Comparison of ENCODE assay signal across 22 cellular contexts in the genomic region with DNA sequence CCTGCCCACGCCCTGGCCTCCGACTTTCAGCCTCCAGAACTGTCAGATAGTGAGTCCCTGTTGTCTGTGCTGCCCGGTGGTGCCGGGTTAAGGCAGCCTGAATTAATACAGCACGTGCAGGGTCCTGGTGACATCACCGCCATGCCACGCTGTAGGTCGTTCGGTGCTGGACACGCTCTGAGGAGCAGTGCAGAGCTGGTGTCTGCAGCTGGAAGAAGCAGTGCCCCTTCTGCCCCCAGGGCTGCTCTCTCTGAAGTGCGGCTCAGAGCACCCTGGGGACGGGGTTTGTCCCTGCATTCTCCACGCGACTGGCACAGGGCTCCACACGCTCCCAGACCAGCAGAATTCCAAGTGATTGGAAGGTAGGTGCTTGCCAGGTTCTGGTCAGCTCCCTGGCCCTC.
"Had no signal": no experiment of that assay in that cellular context is flagged by ENCODE, and none has a peak within 500 bp of the region (broad histone marks: within the 10 kb centered on the region; RNA-seq: fewer than 3 reads in every experiment).

No MANE protein-coding gene starts in this region.

- H3K27me3 Mint-ChIP-seq: activated CD8-positive, alpha-beta memory T cell treated with anti-CD3 and anti-CD28 coated beads, Interleukin-2, amount 10 ng/mL, durations not matched to agents 7 days and 5 days; activated naive CD4-positive, alpha-beta T cell treated with anti-CD3 and anti-CD28 coated beads, Interleukin-2, amount 10 ng/mL, durations not matched to agents 7 days and 5 days; activated naive CD8-positive, alpha-beta T cell treated with anti-CD3 and anti-CD28 coated beads for 36 hours; IgD-negative memory B cell had no signal

- ATAC-seq: activated CD8-positive, alpha-beta memory T cell treated with anti-CD3 and anti-CD28 coated beads, Interleukin-2, amount 10 ng/mL, durations not matched to agents 7 days and 5 days; activated CD8-positive, alpha-beta T cell treated with anti-CD3 and anti-CD28 coated beads, Interleukin-2, amount 10 ng/mL, durations not matched to agents 7 days and 5 days; activated T-cell treated with anti-CD3 and anti-CD28 coated beads, Interleukin-2, amount 50 U/mL, for 4 hours; PC-3; WTC11 had no signal

- H3K4me3 Mint-ChIP-seq: activated CD8-positive, alpha-beta memory T cell treated with anti-CD3 and anti-CD28 coated beads, Interleukin-2, amount 10 ng/mL, durations not matched to agents 7 days and 5 days; activated CD8-positive, alpha-beta T cell treated with anti-CD3 and anti-CD28 coated beads, Interleukin-2, amount 10 ng/mL, durations not matched to agents 7 days and 5 days; activated naive CD4-positive, alpha-beta T cell treated with anti-CD3 and anti-CD28 coated beads, Interleukin-2, amount 10 ng/mL, durations not matched to agents 7 days and 5 days; activated naive CD8-positive, alpha-beta T cell treated with anti-CD3 and anti-CD28 coated beads for 36 hours; activated T-cell treated with anti-CD3 and anti-CD28 coated beads, Interleukin-2, amount 50 U/mL, for 4 hours; IgD-negative memory B cell; T-helper 1 cell treated with Interleukin-12 subunit alpha and Interleukin-12 subunit beta and Interleukin-4 antibody, amounts not matched to agents 30 μg/mL and 1 μg/mL, for 36 hours; WTC11 had no signal

- H3K27ac Mint-ChIP-seq: activated CD8-positive, alpha-beta memory T cell treated with anti-CD3 and anti-CD28 coated beads, Interleukin-2, amount 10 ng/mL, durations not matched to agents 7 days and 5 days; activated CD8-positive, alpha-beta T cell treated with anti-CD3 and anti-CD28 coated beads, Interleukin-2, amount 10 ng/mL, durations not matched to agents 7 days and 5 days; activated naive CD4-positive, alpha-beta T cell treated with anti-CD3 and anti-CD28 coated beads, Interleukin-2, amount 10 ng/mL, durations not matched to agents 7 days and 5 days; activated naive CD8-positive, alpha-beta T cell treated with anti-CD3 and anti-CD28 coated beads for 36 hours; T-helper 1 cell treated with Interleukin-12 subunit alpha and Interleukin-12 subunit beta and Interleukin-4 antibody, amounts not matched to agents 30 μg/mL and 1 μg/mL, for 36 hours; WTC11 had no signal

- H3K4me1 Mint-ChIP-seq: activated CD8-positive, alpha-beta memory T cell treated with anti-CD3 and anti-CD28 coated beads, Interleukin-2, amount 10 ng/mL, durations not matched to agents 7 days and 5 days; activated naive CD4-positive, alpha-beta T cell treated with anti-CD3 and anti-CD28 coated beads, Interleukin-2, amount 10 ng/mL, durations not matched to agents 7 days and 5 days; activated naive CD8-positive, alpha-beta T cell treated with anti-CD3 and anti-CD28 coated beads for 36 hours; IgD-negative memory B cell; WTC11 had no signal

- H3K36me3 Mint-ChIP-seq: activated CD8-positive, alpha-beta memory T cell treated with anti-CD3 and anti-CD28 coated beads, Interleukin-2, amount 10 ng/mL, durations not matched to agents 7 days and 5 days; activated naive CD4-positive, alpha-beta T cell treated with anti-CD3 and anti-CD28 coated beads, Interleukin-2, amount 10 ng/mL, durations not matched to agents 7 days and 5 days; activated naive CD8-positive, alpha-beta T cell treated with anti-CD3 and anti-CD28 coated beads for 36 hours; IgD-negative memory B cell had no signal

- H3K9me3 Mint-ChIP-seq: activated naive CD4-positive, alpha-beta T cell treated with anti-CD3 and anti-CD28 coated beads, Interleukin-2, amount 10 ng/mL, durations not matched to agents 7 days and 5 days; activated naive CD8-positive, alpha-beta T cell treated with anti-CD3 and anti-CD28 coated beads for 36 hours; activated T-cell treated with anti-CD3 and anti-CD28 coated beads, Interleukin-2, amount 50 U/mL, for 4 hours; T-helper 1 cell treated with Interleukin-12 subunit alpha and Interleukin-12 subunit beta and Interleukin-4 antibody, amounts not matched to agents 30 μg/mL and 1 μg/mL, for 36 hours had no signal

- DNase-seq: activated CD4-positive, alpha-beta T cell treated with anti-CD3 and anti-CD28 coated beads for 48 hours; activated CD4-positive, alpha-beta T cell treated with anti-CD3 and anti-CD28 coated beads, Interleukin-2, amount 50 U/mL, for 4 hours; activated CD4-positive, CD25-positive, alpha-beta regulatory T cell treated with anti-CD3 and anti-CD28 coated beads, Interleukin-2, amount 50 U/mL, for 72 hours; activated CD8-positive, alpha-beta memory T cell treated with anti-CD3 and anti-CD28 coated beads, Interleukin-2, amount 10 ng/mL, durations not matched to agents 7 days and 5 days; activated CD8-positive, alpha-beta T cell treated with anti-CD3 and anti-CD28 coated beads, Interleukin-2, amount 10 ng/mL, durations not matched to agents 7 days and 5 days; activated gamma-delta T cell treated with Interleukin-2 at 50 U/mL for 16 hours; activated naive CD4-positive, alpha-beta T cell treated with anti-CD3 and anti-CD28 coated beads, Interleukin-2, amount 10 ng/mL, durations not matched to agents 7 days and 5 days; activated naive CD8-positive, alpha-beta T cell treated with anti-CD3 and anti-CD28 coated beads for 36 hours; activated T-cell treated with anti-CD3 and anti-CD28 coated beads, Interleukin-2, amount 50 U/mL, for 4 hours; brain microvascular endothelial cell; KG1; NCI-H1048; NCI-H146; NCI-H187 treated with DMSO at 0.1 percent for 48 hours; NCI-H2081 treated with DMSO at 0.1 percent for 48 hours; NCI-H446; NCI-H524; PC-3; SHP77 had no signal
